1 cellular context compared by ENCODE assay signal in the genomic region with DNA sequence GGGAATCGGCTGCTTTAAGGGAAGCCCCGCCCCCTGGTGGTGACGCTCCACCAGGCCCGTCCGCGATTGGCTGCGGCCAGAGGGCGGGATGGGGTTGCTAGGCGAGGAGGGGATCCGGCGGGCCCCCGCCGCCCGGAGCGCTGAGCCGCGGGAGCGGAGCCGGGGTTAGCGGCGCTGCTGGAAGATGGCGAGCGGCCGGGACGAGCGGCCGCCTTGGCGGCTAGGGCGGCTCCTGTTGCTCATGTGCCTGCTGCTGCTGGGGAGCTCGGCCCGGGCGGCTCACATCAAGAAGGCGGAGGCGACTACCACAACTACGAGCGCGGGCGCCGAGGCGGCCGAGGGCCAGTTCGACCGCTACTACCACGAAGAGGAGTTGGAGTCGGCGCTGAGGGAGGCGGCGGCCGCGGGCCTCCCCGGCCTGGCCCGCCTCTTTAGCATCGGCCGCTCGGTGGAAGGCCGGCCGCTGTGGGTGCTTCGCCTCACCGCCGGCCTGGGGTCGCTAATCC.
A peak's percentile ranks its signal among the peaks of the same experiment; 100 is the strongest.
TF ChIP-seq lines count a peak whose summit lies in the region.

A gene (plus strand): TSS at position 131 of the 506 bp plus-strand sequence. CDS start 54 bp downstream, at position 185.

TF ChIP-seq in HepG2, 621 proteins besides CTCF, POLR2A, EP300 and RAD21 (continued from another document):
- TF ChIP-seq, protein P1, sequence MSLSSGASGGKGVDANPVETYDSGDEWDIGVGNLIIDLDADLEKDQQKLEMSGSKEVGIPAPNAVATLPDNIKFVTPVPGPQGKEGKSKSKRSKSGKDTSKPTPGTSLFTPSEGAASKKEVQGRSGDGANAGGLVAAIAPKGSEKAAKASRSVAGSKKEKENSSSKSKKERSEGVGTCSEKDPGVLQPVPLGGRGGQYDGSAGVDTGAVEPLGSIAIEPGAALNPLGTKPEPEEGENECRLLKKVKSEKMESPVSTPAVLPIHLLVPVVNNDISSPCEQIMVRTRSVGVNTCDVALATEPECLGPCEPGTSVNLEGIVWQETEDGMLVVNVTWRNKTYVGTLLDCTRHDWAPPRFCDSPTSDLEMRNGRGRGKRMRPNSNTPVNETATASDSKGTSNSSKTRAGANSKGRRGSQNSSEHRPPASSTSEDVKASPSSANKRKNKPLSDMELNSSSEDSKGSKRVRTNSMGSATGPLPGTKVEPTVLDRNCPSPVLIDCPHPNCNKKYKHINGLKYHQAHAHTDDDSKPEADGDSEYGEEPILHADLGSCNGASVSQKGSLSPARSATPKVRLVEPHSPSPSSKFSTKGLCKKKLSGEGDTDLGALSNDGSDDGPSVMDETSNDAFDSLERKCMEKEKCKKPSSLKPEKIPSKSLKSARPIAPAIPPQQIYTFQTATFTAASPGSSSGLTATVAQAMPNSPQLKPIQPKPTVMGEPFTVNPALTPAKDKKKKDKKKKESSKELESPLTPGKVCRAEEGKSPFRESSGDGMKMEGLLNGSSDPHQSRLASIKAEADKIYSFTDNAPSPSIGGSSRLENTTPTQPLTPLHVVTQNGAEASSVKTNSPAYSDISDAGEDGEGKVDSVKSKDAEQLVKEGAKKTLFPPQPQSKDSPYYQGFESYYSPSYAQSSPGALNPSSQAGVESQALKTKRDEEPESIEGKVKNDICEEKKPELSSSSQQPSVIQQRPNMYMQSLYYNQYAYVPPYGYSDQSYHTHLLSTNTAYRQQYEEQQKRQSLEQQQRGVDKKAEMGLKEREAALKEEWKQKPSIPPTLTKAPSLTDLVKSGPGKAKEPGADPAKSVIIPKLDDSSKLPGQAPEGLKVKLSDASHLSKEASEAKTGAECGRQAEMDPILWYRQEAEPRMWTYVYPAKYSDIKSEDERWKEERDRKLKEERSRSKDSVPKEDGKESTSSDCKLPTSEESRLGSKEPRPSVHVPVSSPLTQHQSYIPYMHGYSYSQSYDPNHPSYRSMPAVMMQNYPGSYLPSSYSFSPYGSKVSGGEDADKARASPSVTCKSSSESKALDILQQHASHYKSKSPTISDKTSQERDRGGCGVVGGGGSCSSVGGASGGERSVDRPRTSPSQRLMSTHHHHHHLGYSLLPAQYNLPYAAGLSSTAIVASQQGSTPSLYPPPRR (CRISPR knock-in tag; IDR thresholded peaks at IDR 0.05; ENCODE audit: borderline replicate concordance): no peak
- TF ChIP-seq ZNF20 (CRISPR knock-in tag; IDR thresholded peaks at IDR 0.05) (no peak), FOXP1 (IDR thresholded peaks at IDR 0.05) (no peak), FOXP1 (CRISPR knock-in tag; IDR thresholded peaks at IDR 0.05) (no peak), GABPB1 (CRISPR knock-in tag; IDR thresholded peaks at IDR 0.05) (peak; percentile 91), ZNF143 (CRISPR knock-in tag; IDR thresholded peaks at IDR 0.05) (no peak), ZFP36L2 (CRISPR knock-in tag; IDR thresholded peaks at IDR 0.05) (peak; percentile 52; the same call in 1 of the 2 replicates), NKX3-1 (CRISPR knock-in tag; IDR thresholded peaks at IDR 0.05) (no peak)
